21 cellular contexts compared by ENCODE assay signal in genomic region chr5:84480873-84481637, GRCh38.
A peak's percentile ranks its signal among the peaks of the same experiment; 100 is the strongest.
DNase-seq lines count a peak whose midpoint lies in the region; ATAC-seq, FAIRE-seq and TF ChIP-seq lines count a peak whose summit lies in the region.
"Had no signal": no experiment of that assay in that cellular context is flagged by ENCODE, and none has a peak within 500 bp of the region (broad histone marks: within the 10 kb centered on the region; RNA-seq: fewer than 3 reads in every experiment).

No MANE protein-coding gene starts in this region.

- intact Hi-C loops in PC-3 (cut with micrococcal nuclease) (no loop called here), endothelial cell of umbilical vein (cut with micrococcal nuclease) (no loop called here), stomach (cut with DNase I; ENCODE audit: low total_unique reads) (no loop called here)

- H3K9me1 ChIP-seq in endothelial cell of umbilical vein (replicated peaks; ENCODE audit: control insufficient read depth, extremely low read depth, insufficient read depth, low read length): no peaks in the 10 kb centered on the region

- DNase-seq in ELF-1 (ENCODE audit: low read depth, low spot score) (peak; percentile 4), PC-3 (peak; percentile 18), endothelial cell of umbilical vein (ENCODE audit: low read depth, low spot score) (peak; percentile 2), iPS-NIHi11 (ENCODE audit: low spot score) (peak; percentile 27), foreskin fibroblast (no peak), NCI-H1105 treated with DMSO at 0.1 percent for 48 hours (lab: John Stamatoyannopoulos, UW) (no peak), stomach (no peak)
- DNase-seq: 8988T; BE2C; CD4-positive, alpha-beta T cell; DMS53; HCEC 1CT; MG63; NCI-H1092; NCI-H1694; NCI-H2107; NCI-H226; NCI-H524 treated with DMSO at 0.1 percent for 48 hours; SHP77 treated with DMSO at 0.1 percent for 48 hours had no signal

- no peaks in the 10 kb centered on the region for H3K79me2 ChIP-seq in PC-3 (ENCODE audit: low read length)
- no peaks in the 10 kb centered on the region for H3K79me2 ChIP-seq in endothelial cell of umbilical vein (ENCODE audit: control insufficient read depth, insufficient read depth, low read length)

- no peak for ATAC-seq in PC-3
- no peak for ATAC-seq in SK-N-SH treated with all-trans-retinoic acid at 6 μM for 48 hours

- no peaks in the 10 kb centered on the region for H3K9me3 ChIP-seq in PC-3 (ENCODE audit: low read length)
- H3K9me3 ChIP-seq in endothelial cell of umbilical vein (replicated peaks; ENCODE audit: control insufficient read depth, insufficient read depth, low read length): no peaks in the 10 kb centered on the region
- H3K9me3 ChIP-seq in stomach: no peaks in the 10 kb centered on the region
- H3K9me3 ChIP-seq: BE2C, MG63 had no signal

- H3K9me2 ChIP-seq in PC-3 (replicated peaks; ENCODE audit: low read length): no peaks in the 10 kb centered on the region

- no peak for TF ChIP-seq CTCF in PC-3 (conservative IDR thresholded peaks at IDR 0.05; ENCODE audit: low read depth, low read length)
- TF ChIP-seq CTCF in endothelial cell of umbilical vein (IDR thresholded peaks at IDR 0.05; ENCODE audit: extremely low read depth in 1 of 2, insufficient read depth in 1 of 2, low read depth in 1 of 2, low read length in 2 of 2): no peak
- TF ChIP-seq CTCF in foreskin fibroblast (IDR thresholded peaks at IDR 0.05; ENCODE audit: low read depth, low read length): no peak
- TF ChIP-seq CTCF in stomach (IDR thresholded peaks at IDR 0.05): no peak

- BruUV-seq in PC-3 (replicated peaks; lab: Mats Ljungman, UMichigan): no TSS peak
- no TSS peak for BruUV-seq in endothelial cell of umbilical vein (replicated peaks; lab: Mats Ljungman, UMichigan)

- H3K4me2 ChIP-seq in PC-3 (ENCODE audit: low read length) (no peak overlapping the region), endothelial cell of umbilical vein (ENCODE audit: insufficient read depth, low read length) (no peak overlapping the region)

- H3K4me3 ChIP-seq in PC-3 (ENCODE audit: low read length) (no peak overlapping the region), endothelial cell of umbilical vein (replicated peaks in 1 of 3; ENCODE audit: insufficient read depth in 1 of 3, low read depth in 1 of 3, low read length in 3 of 3) (no peak overlapping the region), foreskin fibroblast (ENCODE audit: low read depth in 1 of 2, low read length in 2 of 2) (no peak overlapping the region), stomach (no peak overlapping the region)
- H3K4me3 ChIP-seq: MG63 had no signal

- no peak overlapping the region for H3K9ac ChIP-seq in PC-3 (ENCODE audit: low read length)
- no peak overlapping the region for H3K9ac ChIP-seq in endothelial cell of umbilical vein (replicated peaks; ENCODE audit: extremely low read depth, insufficient read depth, low read length)

- H3K27me3 ChIP-seq in PC-3 (ENCODE audit: low read length) (no peaks in the 10 kb centered on the region), endothelial cell of umbilical vein (ENCODE audit: control insufficient read depth in 2 of 2, insufficient read depth in 2 of 2, low read length in 2 of 2) (peaks cover 0 to 3% of the 10 kb centered on the region in 2 experiments), stomach (no peaks in the 10 kb centered on the region)
- H3K27me3 ChIP-seq: BE2C, MG63 had no signal

- H3K36me3 ChIP-seq in PC-3 (ENCODE audit: low read depth, low read length) (peaks cover 7% of the 10 kb centered on the region; the same call in 1 of the 2 replicates), endothelial cell of umbilical vein (ENCODE audit: control insufficient read depth in 2 of 2, extremely low read depth in 1 of 2, insufficient read depth in 2 of 2, low read length in 2 of 2) (no peaks in the 10 kb centered on the region), stomach (no peaks in the 10 kb centered on the region)
- H3K36me3 ChIP-seq: BE2C, MG63 had no signal

- TF ChIP-seq EP300 in stomach (IDR thresholded peaks at IDR 0.05): no peak

- POLR2A ChIA-PET in PC-3 (lab: Charles Lee; ENCODE audit: unreplicated experiment): no interaction called here
- POLR2A ChIA-PET in endothelial cell of umbilical vein (lab: Charles Lee): no interaction called here

- WGBS in stomach, 5 donors: 52 to 57% (median 55%) methylated on average over 5 of the region's 5 CpGs

- no peak overlapping the region for H2AFZ ChIP-seq in PC-3 (ENCODE audit: low read length)
- no peak overlapping the region for H2AFZ ChIP-seq in endothelial cell of umbilical vein (ENCODE audit: low read depth, low read length)

- dilution Hi-C loops in endothelial cell of umbilical vein (cut with MboI; ENCODE audit: extremely low pct_ligation_motif_present, low sequenced_read_pairs): no loop called here

- CTCF ChIA-PET in PC-3 (lab: Charles Lee) (no interaction called here), endothelial cell of umbilical vein (lab: Charles Lee) (no interaction called here)

- no peak for FAIRE-seq in endothelial cell of umbilical vein (lab: Jason Lieb, UNC)
- FAIRE-seq: GM19239 had no signal

- no peak overlapping the region for H3K27ac ChIP-seq in PC-3 (ENCODE audit: low read length)
- H3K27ac ChIP-seq in endothelial cell of umbilical vein (ENCODE audit: insufficient read depth, low read depth, low read length): no peak overlapping the region
- no peak overlapping the region for H3K27ac ChIP-seq in stomach

- no peaks in the 10 kb centered on the region for H3F3A ChIP-seq in PC-3 (ENCODE audit: low read length, unreplicated experiment)

- no peak for TF ChIP-seq POLR2A in endothelial cell of umbilical vein (IDR thresholded peaks at IDR 0.05; ENCODE audit: low read depth, low read length)
- TF ChIP-seq POLR2A in stomach (IDR thresholded peaks at IDR 0.05): no peak

- H3K4me1 ChIP-seq in PC-3 (ENCODE audit: insufficient read depth, low read length): no peaks in the 10 kb centered on the region; the same call in 1 of the 2 replicates
- H3K4me1 ChIP-seq in endothelial cell of umbilical vein (ENCODE audit: control insufficient read depth, extremely low read depth, insufficient read depth, low read length): no peaks in the 10 kb centered on the region
- no peaks in the 10 kb centered on the region for H3K4me1 ChIP-seq in stomach
- H3K4me1 ChIP-seq: BE2C had no signal

- H4K20me1 ChIP-seq in PC-3 (ENCODE audit: low read length): no peaks in the 10 kb centered on the region
- H4K20me1 ChIP-seq in endothelial cell of umbilical vein (replicated peaks; ENCODE audit: control insufficient read depth, extremely low read depth, insufficient read depth, low read length): no peaks in the 10 kb centered on the region

TF ChIP-seq in endothelial cell of umbilical vein, 7 proteins besides CTCF, POLR2A, EP300 and RAD21:
- TF ChIP-seq MYC (IDR thresholded peaks at IDR 0.05; ENCODE audit: low read depth, low read length) (no peak), GATA2 (IDR thresholded peaks at IDR 0.05; ENCODE audit: insufficient read depth, insufficient read length, low read depth, low read length) (peak; percentile 23), EZH2 (IDR thresholded peaks at IDR 0.05; ENCODE audit: borderline replicate concordance, low read depth, low read length, severe bottlenecking) (no peak)

TF ChIP-seq in SK-N-SH treated with all-trans-retinoic acid at 6 μM for 48 hours, 23 proteins besides CTCF, POLR2A, EP300 and RAD21:
- TF ChIP-seq SNAI2 (CRISPR knock-in tag; IDR thresholded peaks at IDR 0.05): no peak
- no peak for TF ChIP-seq ZC3H10 (CRISPR knock-in tag; IDR thresholded peaks at IDR 0.05)

Comparison
In these comparisons a context has a peak if more than half of its experiments do, and no peak if none do; other contexts are left out.
1. DNase-seq: peak in ELF-1 (single experiment), PC-3 (single experiment), endothelial cell of umbilical vein (single experiment) and iPS-NIHi11 (single experiment); none in foreskin fibroblast (0 of 2), NCI-H1105 treated with DMSO at 0.1 percent for 48 hours (single experiment) and stomach (single experiment).